1 cellular context compared by ENCODE assay signal in genomic region chr6:163956571-163957407, GRCh38.
TF ChIP-seq lines count a peak whose summit lies in the region.

No MANE protein-coding gene starts in this region.

TF ChIP-seq in GM12878, 131 proteins besides CTCF, POLR2A, EP300 and RAD21 (continued from another document and continues in another):
- TF ChIP-seq E2F8 (IDR thresholded peaks at IDR 0.05; ENCODE audit: low read depth, partially characterized antibody) (no peak), ATF7 (IDR thresholded peaks at IDR 0.05; ENCODE audit: low read depth) (no peak), CHD2 (IDR thresholded peaks at IDR 0.05; ENCODE audit: borderline replicate concordance, low read depth, low read length) (no peak), SUPT20H (IDR thresholded peaks at IDR 0.05; ENCODE audit: borderline replicate concordance, control insufficient read depth, low read depth, low read length) (no peak), RELB (IDR thresholded peaks at IDR 0.05; ENCODE audit: low read depth) (no peak), SMC3 (IDR thresholded peaks at IDR 0.05; ENCODE audit: borderline replicate concordance, low read length) (peak; percentile 97), NRF1 (conservative IDR thresholded peaks at IDR 0.05; ENCODE audit: low read depth, low read length) (no peak), EGR1 (IDR thresholded peaks at IDR 0.05; ENCODE audit: borderline replicate concordance in 1 of 2, low read depth in 2 of 2, low read length in 2 of 2) (0 out of 3 replicates have a peak, but pooled peaks of 1 of the 2 experiments have one; percentile 7), NR2C2 (IDR thresholded peaks at IDR 0.05; ENCODE audit: borderline replicate concordance, control insufficient read depth, insufficient read length, low read depth) (no peak), E2F4 (IDR thresholded peaks at IDR 0.05; ENCODE audit: low read depth, low read length) (no peak), ZBED1 (IDR thresholded peaks at IDR 0.05; ENCODE audit: borderline replicate concordance) (no peak), RCOR1 (conservative IDR thresholded peaks at IDR 0.05; ENCODE audit: low read depth, low read length) (no peak), SREBF2 (IDR thresholded peaks at IDR 0.05; ENCODE audit: low read length) (no peak), BMI1 (IDR thresholded peaks at IDR 0.05; ENCODE audit: borderline replicate concordance) (no peak), GABPA (IDR thresholded peaks at IDR 0.05; ENCODE audit: low read depth) (no peak), MYC (IDR thresholded peaks at IDR 0.05; ENCODE audit: insufficient read depth, insufficient read length, insufficient replicate concordance, low read length, severe bottlenecking) (no peak), CHD4 (IDR thresholded peaks at IDR 0.05) (no peak), POLR2AphosphoS2 (IDR thresholded peaks at IDR 0.05; ENCODE audit: low read depth, low read length) (no peak), ZNF24 (IDR thresholded peaks at IDR 0.05) (no peak), CBX5 (IDR thresholded peaks at IDR 0.05; ENCODE audit: low read depth) (0 out of 2 replicates have a peak, but pooled peaks have one; percentile 34), PML (IDR thresholded peaks at IDR 0.05; ENCODE audit: low read length) (no peak), CREM (IDR thresholded peaks at IDR 0.05; ENCODE audit: low read depth) (peak; percentile 32; the same call in 1 of the 2 replicates), ETV6 (conservative IDR thresholded peaks at IDR 0.05 in 1 of 2, IDR thresholded peaks at IDR 0.05 in 1 of 2; ENCODE audit: borderline replicate concordance in 1 of 2, low read depth in 1 of 2) (no peak), RFX5 (IDR thresholded peaks at IDR 0.05; ENCODE audit: low read depth, low read length) (peak; percentile 69), CEBPB (IDR thresholded peaks at IDR 0.05; ENCODE audit: borderline replicate concordance in 1 of 2, low read depth in 2 of 2, low read length in 2 of 2) (no peak), IRF5 (IDR thresholded peaks at IDR 0.05; ENCODE audit: borderline replicate concordance) (no peak), ELK1 (IDR thresholded peaks at IDR 0.05; ENCODE audit: low read depth, low read length) (no peak), MTA2 (IDR thresholded peaks at IDR 0.05; ENCODE audit: low read depth) (no peak), EED (IDR thresholded peaks at IDR 0.05; ENCODE audit: low read depth) (0 out of 2 replicates have a peak, but pooled peaks have one; percentile 28), KAT2A (conservative IDR thresholded peaks at IDR 0.05; ENCODE audit: control insufficient read depth, low read depth, low read length) (no peak), STAT3 (IDR thresholded peaks at IDR 0.05; ENCODE audit: low read depth, low read length) (no peak), SREBF1 (IDR thresholded peaks at IDR 0.05; ENCODE audit: low read length) (no peak), YY1 (IDR thresholded peaks at IDR 0.05; ENCODE audit: low read depth, low read length) (peak; percentile 85), REST (IDR thresholded peaks at IDR 0.05; ENCODE audit: low read depth, low read length) (no peak), BCL3 (IDR thresholded peaks at IDR 0.05; ENCODE audit: borderline replicate concordance, insufficient read depth, low read depth, low read length, poor library complexity, severe bottlenecking) (no peak), MTA3 (IDR thresholded peaks at IDR 0.05; ENCODE audit: borderline replicate concordance, low read length) (no peak), ZNF274 (IDR thresholded peaks at IDR 0.05; ENCODE audit: insufficient read depth, insufficient read length) (no peak), POU2F2 (IDR thresholded peaks at IDR 0.05; ENCODE audit: borderline replicate concordance, low read depth, low read length) (0 out of 3 replicates have a peak, but pooled peaks have one; percentile 39), ZBTB33 (IDR thresholded peaks at IDR 0.05) (no peak), HDAC2 (IDR thresholded peaks at IDR 0.05) (no peak)
- TF ChIP-seq, protein P1, sequence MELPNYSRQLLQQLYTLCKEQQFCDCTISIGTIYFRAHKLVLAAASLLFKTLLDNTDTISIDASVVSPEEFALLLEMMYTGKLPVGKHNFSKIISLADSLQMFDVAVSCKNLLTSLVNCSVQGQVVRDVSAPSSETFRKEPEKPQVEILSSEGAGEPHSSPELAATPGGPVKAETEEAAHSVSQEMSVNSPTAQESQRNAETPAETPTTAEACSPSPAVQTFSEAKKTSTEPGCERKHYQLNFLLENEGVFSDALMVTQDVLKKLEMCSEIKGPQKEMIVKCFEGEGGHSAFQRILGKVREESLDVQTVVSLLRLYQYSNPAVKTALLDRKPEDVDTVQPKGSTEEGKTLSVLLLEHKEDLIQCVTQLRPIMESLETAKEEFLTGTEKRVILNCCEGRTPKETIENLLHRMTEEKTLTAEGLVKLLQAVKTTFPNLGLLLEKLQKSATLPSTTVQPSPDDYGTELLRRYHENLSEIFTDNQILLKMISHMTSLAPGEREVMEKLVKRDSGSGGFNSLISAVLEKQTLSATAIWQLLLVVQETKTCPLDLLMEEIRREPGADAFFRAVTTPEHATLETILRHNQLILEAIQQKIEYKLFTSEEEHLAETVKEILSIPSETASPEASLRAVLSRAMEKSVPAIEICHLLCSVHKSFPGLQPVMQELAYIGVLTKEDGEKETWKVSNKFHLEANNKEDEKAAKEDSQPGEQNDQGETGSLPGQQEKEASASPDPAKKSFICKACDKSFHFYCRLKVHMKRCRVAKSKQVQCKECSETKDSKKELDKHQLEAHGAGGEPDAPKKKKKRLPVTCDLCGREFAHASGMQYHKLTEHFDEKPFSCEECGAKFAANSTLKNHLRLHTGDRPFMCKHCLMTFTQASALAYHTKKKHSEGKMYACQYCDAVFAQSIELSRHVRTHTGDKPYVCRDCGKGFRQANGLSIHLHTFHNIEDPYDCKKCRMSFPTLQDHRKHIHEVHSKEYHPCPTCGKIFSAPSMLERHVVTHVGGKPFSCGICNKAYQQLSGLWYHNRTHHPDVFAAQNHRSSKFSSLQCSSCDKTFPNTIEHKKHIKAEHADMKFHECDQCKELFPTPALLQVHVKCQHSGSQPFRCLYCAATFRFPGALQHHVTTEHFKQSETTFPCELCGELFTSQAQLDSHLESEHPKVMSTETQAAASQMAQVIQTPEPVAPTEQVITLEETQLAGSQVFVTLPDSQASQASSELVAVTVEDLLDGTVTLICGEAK (IDR thresholded peaks at IDR 0.05; ENCODE audit: borderline replicate concordance), result no peak
- TF ChIP-seq, protein P2, sequence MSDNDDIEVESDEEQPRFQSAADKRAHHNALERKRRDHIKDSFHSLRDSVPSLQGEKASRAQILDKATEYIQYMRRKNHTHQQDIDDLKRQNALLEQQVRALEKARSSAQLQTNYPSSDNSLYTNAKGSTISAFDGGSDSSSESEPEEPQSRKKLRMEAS (IDR thresholded peaks at IDR 0.05; ENCODE audit: low read depth, low read length), result no peak
